In genomic region chr14:20622816-20623291, GRCh38 we compare ENCODE assay signal across 13 cellular contexts. TPM values are rescaled to one million over a fixed set of nuclear protein-coding genes. Genes with fewer than 3 reads are reported as not detected.
DNase-seq lines count a peak whose midpoint lies in the region; ATAC-seq and TF ChIP-seq lines count a peak whose summit lies in the region.
"Had no signal": no experiment of that assay in that cellular context is flagged by ENCODE, and none has a peak within 500 bp of the region (broad histone marks: within the 10 kb centered on the region; RNA-seq: fewer than 3 reads in every experiment).

No MANE protein-coding gene starts in this region.

- H3K23ac ChIP-seq in IMR-90 (ENCODE audit: low read depth, low read length) = no peak overlapping the region

- CTCF ChIA-PET in IMR-90 (lab: Yijun Ruan, JAX) = interaction anchor here (1.3 kb wide), 1 partner anchor 9 kb away, joined by 6 read pairs; no protein-coding TSS in a partner anchor

- BruUV-seq in IMR-90 (replicated peaks; lab: Mats Ljungman, UMichigan) = no TSS peak

- H4K5ac ChIP-seq in IMR-90 (ENCODE audit: low read depth, low read length) = no peak overlapping the region

- in situ Hi-C loops in IMR-90 (cut with MboI; ENCODE audit: low sequenced_read_pairs) = no loop called here

- no peak overlapping the region for H3K4ac ChIP-seq in IMR-90 (ENCODE audit: low read depth, low read length)

- no peaks in the 10 kb centered on the region for H3K9me2 ChIP-seq in DOHH2 (replicated peaks; ENCODE audit: control insufficient read depth, low read length)

- H3K4me1 ChIP-seq in DOHH2 (ENCODE audit: control insufficient read depth, low read length) (peaks cover 54% of the 10 kb centered on the region), IMR-90 (ENCODE audit: control insufficient read depth, insufficient read depth, low read length) (peaks cover 4% of the 10 kb centered on the region; the same call in 1 of the 2 replicates)

- H2BK120ac ChIP-seq in IMR-90 (ENCODE audit: low read depth, low read length) = no peak overlapping the region

- WGBS in IMR-90 (ENCODE audit: extremely low coverage in 2 of 2, insufficient read length in 1 of 2), 2 experiments = no CpG with 5 or more reads among the region's 29 CpGs

- H3K4me3 ChIP-seq in DOHH2 (ENCODE audit: low read length) (peak overlapping the region; percentile 1; the same call in 1 of the 2 replicates), IMR-90 (ENCODE audit: insufficient read depth, low read depth, low read length) (no peak overlapping the region; the same call in 1 of the 2 replicates)

- no peak overlapping the region for H2AK5ac ChIP-seq in IMR-90 (ENCODE audit: low read depth, low read length)

- no peak overlapping the region for H2BK20ac ChIP-seq in IMR-90 (ENCODE audit: low read depth, low read length)

- H3K27ac ChIP-seq in DOHH2 (ENCODE audit: low read depth, low read length) = no peak overlapping the region
- no peak overlapping the region for H3K27ac ChIP-seq in IMR-90 (ENCODE audit: insufficient read depth, low read length)

- peaks cover 29% of the 10 kb centered on the region for H3K27me3 Mint-ChIP-seq in dendritic cell treated with granulocyte-macrophage colony-stimulating factor and Interleukin-4, amounts not matched to agents 40 ng/mL and 50 ng/mL, for 4 days
- H3K27me3 Mint-ChIP-seq in nephron (ENCODE audit: low read depth) = peaks cover 73% of the 10 kb centered on the region

- H4K20me1 ChIP-seq in DOHH2 (ENCODE audit: control insufficient read depth, insufficient read depth, low read depth, low read length) (no peaks in the 10 kb centered on the region), IMR-90 (ENCODE audit: insufficient read depth, low read length) (peaks cover 4% of the 10 kb centered on the region; the same call in 1 of the 2 replicates)

- H3K36me3 Mint-ChIP-seq in dendritic cell treated with granulocyte-macrophage colony-stimulating factor and Interleukin-4, amounts not matched to agents 40 ng/mL and 50 ng/mL, for 4 days (ENCODE audit: low read depth) = no peaks in the 10 kb centered on the region
- no peaks in the 10 kb centered on the region for H3K36me3 Mint-ChIP-seq in nephron (ENCODE audit: low read depth)

- no peak overlapping the region for H2BK5ac ChIP-seq in IMR-90 (ENCODE audit: low read depth, low read length, poor library complexity, severe bottlenecking)

- no peak overlapping the region for H3K18ac ChIP-seq in IMR-90 (ENCODE audit: low read depth, low read length)

- POLR2A ChIA-PET in IMR-90 (lab: Charles Lee; ENCODE audit: unreplicated experiment) = no interaction called here

- H3K79me2 ChIP-seq in DOHH2 (ENCODE audit: control insufficient read depth, low read length) = no peaks in the 10 kb centered on the region

- no peak overlapping the region for H3K14ac ChIP-seq in IMR-90 (replicated peaks; ENCODE audit: low read depth, low read length)

- H3K4me2 ChIP-seq in DOHH2 (ENCODE audit: low read length) (peak overlapping the region; percentile 45), IMR-90 (ENCODE audit: low read depth, low read length) (peak overlapping the region; percentile 20; the same call in 1 of the 2 replicates)

- TF ChIP-seq POLR2A in IMR-90 (IDR thresholded peaks at IDR 0.05; ENCODE audit: low read depth, low read length) = no peak

- H3K27me3 ChIP-seq in DOHH2 (ENCODE audit: control insufficient read depth, low read length) (peaks cover 65% of the 10 kb centered on the region), IMR-90 (ENCODE audit: control insufficient read depth, insufficient read depth, low read length) (peaks cover 10% of the 10 kb centered on the region)
- H3K27me3 ChIP-seq: tibial nerve had no signal

- TF ChIP-seq CTCF in DOHH2 (IDR thresholded peaks at IDR 0.05; ENCODE audit: low read depth, low read length, poor library complexity, severe bottlenecking) = no peak
- TF ChIP-seq CTCF in IMR-90 (conservative IDR thresholded peaks at IDR 0.05; ENCODE audit: low read depth, low read length) = no peak
- TF ChIP-seq CTCF in nephron (IDR thresholded peaks at IDR 0.05; ENCODE audit: unreplicated experiment in 3 of 3) = no peak

- H3K79me1 ChIP-seq in IMR-90 (ENCODE audit: low read depth in 1 of 2, low read length in 2 of 2) = no peaks in the 10 kb centered on the region

- intact Hi-C loops in IMR-90 (cut with micrococcal nuclease) = no loop called here
- intact Hi-C loops in dendritic cell treated with granulocyte-macrophage colony-stimulating factor and Interleukin-4, amounts not matched to agents 40 ng/mL and 50 ng/mL, for 4 days (cut with micrococcal nuclease) = no loop called here

- peak overlapping the region; percentile 39 for H3K4me3 Mint-ChIP-seq in dendritic cell treated with granulocyte-macrophage colony-stimulating factor and Interleukin-4, amounts not matched to agents 40 ng/mL and 50 ng/mL, for 4 days
- peak overlapping the region; percentile 6 to 56 (median 26) for H3K4me3 Mint-ChIP-seq in nephron

- H2AK9ac ChIP-seq in IMR-90 (replicated peaks; ENCODE audit: low read depth, low read length, poor library complexity) = no peak overlapping the region

- peak overlapping the region; percentile 52 for H2AFZ ChIP-seq in IMR-90 (replicated peaks; ENCODE audit: low read length, poor library complexity)

- H3K9me3 ChIP-seq in DOHH2 (ENCODE audit: control insufficient read depth, insufficient read depth, low read length) (no peaks in the 10 kb centered on the region), IMR-90 (ENCODE audit: control insufficient read depth, insufficient read depth, low read length) (no peaks in the 10 kb centered on the region)
- H3K9me3 ChIP-seq: tibial nerve had no signal

- no peak for TF ChIP-seq RAD21 in IMR-90 (IDR thresholded peaks at IDR 0.05; ENCODE audit: low read length)

- no peak overlapping the region for H3K56ac ChIP-seq in IMR-90 (ENCODE audit: extremely low read depth, insufficient read depth, low read length)

- dilution Hi-C loops in IMR-90 (cut with HindIII; ENCODE audit: low sequenced_read_pairs, unreplicated experiment) = no loop called here

- peaks cover 68% of the 10 kb centered on the region for H3K4me1 Mint-ChIP-seq in dendritic cell treated with granulocyte-macrophage colony-stimulating factor and Interleukin-4, amounts not matched to agents 40 ng/mL and 50 ng/mL, for 4 days (ENCODE audit: low read depth)
- peaks cover 29% of the 10 kb centered on the region for H3K4me1 Mint-ChIP-seq in nephron

- H3K36me3 ChIP-seq in DOHH2 (ENCODE audit: control insufficient read depth, low read length) (no peaks in the 10 kb centered on the region), IMR-90 (ENCODE audit: control insufficient read depth, insufficient read depth, low read length) (no peaks in the 10 kb centered on the region)
- H3K36me3 ChIP-seq: tibial nerve had no signal

- no peak overlapping the region for H2BK15ac ChIP-seq in IMR-90 (ENCODE audit: low read depth, low read length)

- no peak overlapping the region for H3K9ac ChIP-seq in IMR-90 (ENCODE audit: low read depth, low read length)

- H3F3A ChIP-seq in DOHH2 (ENCODE audit: control insufficient read depth, insufficient read depth) = peaks cover 3% of the 10 kb centered on the region; the same call in 1 of the 2 replicates

- no peaks in the 10 kb centered on the region for H3K9me1 ChIP-seq in IMR-90 (ENCODE audit: insufficient read depth, low read length)

- H3K27ac Mint-ChIP-seq in dendritic cell treated with granulocyte-macrophage colony-stimulating factor and Interleukin-4, amounts not matched to agents 40 ng/mL and 50 ng/mL, for 4 days = peak overlapping the region; percentile 79
- H3K27ac Mint-ChIP-seq in nephron = no peak overlapping the region

- no peak overlapping the region for H4K8ac ChIP-seq in IMR-90 (ENCODE audit: low read depth in 2 of 2, low read length in 2 of 2)

- H3K9me3 Mint-ChIP-seq in dendritic cell treated with granulocyte-macrophage colony-stimulating factor and Interleukin-4, amounts not matched to agents 40 ng/mL and 50 ng/mL, for 4 days = no peaks in the 10 kb centered on the region
- H3K9me3 Mint-ChIP-seq in nephron = peaks cover 2% of the 10 kb centered on the region

- DNase-seq in IMR-90 (no peak), DMS153 treated with DMSO at 0.1 percent for 48 hours (lab: John Stamatoyannopoulos, UW; ENCODE audit: unreplicated experiment) (no peak), NCI-H1694 treated with DMSO at 0.1 percent for 48 hours (lab: John Stamatoyannopoulos, UW) (no peak)
- DNase-seq: activated CD4-positive, CD25-positive, alpha-beta regulatory T cell treated with anti-CD3 and anti-CD28 coated beads, Interleukin-2, amount 50 U/mL, for 72 hours; DND-41 had no signal

- ATAC-seq in IMR-90 (ENCODE audit: low read depth) (no peak), HG03442 (IDR thresholded peaks at IDR 0.05; ENCODE audit: unreplicated experiment) (no peak), GM18861 (IDR thresholded peaks at IDR 0.05; ENCODE audit: unreplicated experiment) (no peak)

- no peak overlapping the region for H4K91ac ChIP-seq in IMR-90 (ENCODE audit: insufficient read depth, low read depth, low read length)

TF ChIP-seq in IMR-90, 13 proteins besides CTCF, POLR2A, EP300 and RAD21:
- no peak for TF ChIP-seq CHD1 (IDR thresholded peaks at IDR 0.05; ENCODE audit: low read depth, low read length)
- no peak for TF ChIP-seq MXI1 (IDR thresholded peaks at IDR 0.05; ENCODE audit: borderline replicate concordance, low read depth, low read length)
- no peak for TF ChIP-seq RCOR1 (IDR thresholded peaks at IDR 0.05; ENCODE audit: insufficient replicate concordance, low read length)
- TF ChIP-seq BHLHE40 (IDR thresholded peaks at IDR 0.05; ENCODE audit: low read depth, low read length) = no peak
- TF ChIP-seq CEBPB (IDR thresholded peaks at IDR 0.05; ENCODE audit: low read depth, low read length) = no peak
- no peak for TF ChIP-seq NFE2L2 (IDR thresholded peaks at IDR 0.05; ENCODE audit: low read depth, low read length)
TF ChIP-seq in IMR-90: peak in this region for 0.

RNA-seq across cellular contexts. Expression of gene OR6S1, which starts 18.6 kb away (rescaled TPM):
- not detected in 2 replicates for total RNA-seq in IMR-90 (2012; rRNA removed)
- not detected in 2 replicates for polyA plus RNA-seq in IMR-90 (2012; rRNA removed)
- polyA plus RNA-seq in IMR-90 (2012; cell fraction: cytosol; rRNA removed) = not detected in 2 replicates
- polyA plus RNA-seq in IMR-90 (2012; cell fraction: nucleus; rRNA removed; ENCODE audit: low replicate concordance) = not detected in 2 replicates
- total RNA-seq: LHCN-M2, lower leg skin, tibial nerve had no signal

RNA-seq across cellular contexts. Expression of gene RNASE12, which starts 31.7 kb away (rescaled TPM):
- total RNA-seq in IMR-90 (2012; rRNA removed) = not detected in 2 replicates
- polyA plus RNA-seq in IMR-90 (2012; rRNA removed) = not detected in 2 replicates
- not detected in 2 replicates for polyA plus RNA-seq in IMR-90 (2012; cell fraction: cytosol; rRNA removed)
- not detected in 2 replicates for polyA plus RNA-seq in IMR-90 (2012; cell fraction: nucleus; rRNA removed; ENCODE audit: low replicate concordance)
- total RNA-seq: LHCN-M2, lower leg skin, tibial nerve had no signal

RNA-seq across cellular contexts. Expression of gene RNASE11, which starts 35.1 kb away (rescaled TPM):
- not detected in 2 replicates for total RNA-seq in IMR-90 (2012; rRNA removed)
- not detected in 2 replicates for polyA plus RNA-seq in IMR-90 (2012; rRNA removed)
- polyA plus RNA-seq in IMR-90 (2012; cell fraction: cytosol; rRNA removed) = not detected in 2 replicates
- polyA plus RNA-seq in IMR-90 (2012; cell fraction: nucleus; rRNA removed; ENCODE audit: low replicate concordance) = not detected in 2 replicates
- total RNA-seq: LHCN-M2, lower leg skin, tibial nerve had no signal
